Comparison of ENCODE assay signal across 8 cellular contexts in genomic region chr16:74699666-74700065, GRCh38. TPM values are rescaled to one million over a fixed set of nuclear protein-coding genes. Genes with fewer than 3 reads are reported as not detected.
DNase-seq lines count a peak whose midpoint lies in the region; ATAC-seq, FAIRE-seq and TF ChIP-seq lines count a peak whose summit lies in the region.

No MANE protein-coding gene starts in this region.

- CTCF ChIA-PET in GM12878 (lab: Yijun Ruan, JAX) = interaction anchor here (0.6 to 5.1 kb wide), 9 partner anchors 9 to 163 kb away, joined by 3 to 54 read pairs (median 5); partner anchors contain the start of gene RFWD3

- H3K79me2 ChIP-seq in GM12878 (ENCODE audit: control insufficient read depth, insufficient read depth, low read length) = peaks cover 11% of the 10 kb centered on the region

- peaks cover 40 to 42% (median 41%) of the 10 kb centered on the region in 3 donors for H3K4me1 Mint-ChIP-seq in IgD-negative memory B cell

- peak overlapping the region; percentile 92 for H3K4me3 ChIP-seq in AG10803 (ENCODE audit: low read length)
- H3K4me3 ChIP-seq in GM12878 = peak overlapping the region; percentile 78
- peak overlapping the region; percentile 86 to 95 for H3K4me3 ChIP-seq in mucosa of rectum (ENCODE audit: low read length in 2 of 2)

- no peak for TF ChIP-seq CTCF in AG10803 (conservative IDR thresholded peaks at IDR 0.05; ENCODE audit: low read length)
- TF ChIP-seq CTCF in GM12878 (IDR thresholded peaks at IDR 0.05 in 2 of 3, conservative IDR thresholded peaks at IDR 0.05 in 1 of 3; ENCODE audit: control insufficient read depth in 2 of 3, extremely low read depth in 1 of 3, insufficient read depth in 1 of 3, low read depth in 3 of 3, low read length in 3 of 3) = no peak

- in situ Hi-C loops in GM12878 (cut with MboI) = loop anchor here (5.0 kb wide), 1 partner anchor 408 kb away; no protein-coding TSS in a partner anchor

- H3K27ac ChIP-seq in GM12878 (ENCODE audit: control insufficient read depth, insufficient read depth) (peak overlapping the region; percentile 97), mucosa of rectum (ENCODE audit: low read depth in 2 of 2, low read length in 2 of 2) (no peak overlapping the region)

- peaks cover 8% of the 10 kb centered on the region for H3K36me3 Mint-ChIP-seq in IgD-negative memory B cell

- H3K4me2 ChIP-seq in GM12878 (ENCODE audit: control insufficient read depth, insufficient read depth) = peak overlapping the region; percentile 99

- intact Hi-C loops in GM12878 (cut with micrococcal nuclease; ENCODE audit: unreplicated experiment) = loop anchor here (2.0 kb wide), 1 partner anchor 33 kb away; the partner anchor contains the start of gene RFWD3

- no peak for TF ChIP-seq RAD21 in GM12878 (IDR thresholded peaks at IDR 0.05; ENCODE audit: insufficient read depth, low read depth, low read length)

- SMC1A ChIA-PET in GM12878 (lab: Charles Lee; ENCODE audit: uncharacterized antibody, unreplicated experiment) = interaction anchor here (0.6 to 5.4 kb wide), 6 partner anchors 9 to 312 kb away, joined by 3 to 26 read pairs (median 4); partner anchors contain the start of gene RFWD3

- peak overlapping the region; percentile 94; the same call in 1 of the 2 replicates for H2AFZ ChIP-seq in GM12878 (ENCODE audit: control insufficient read depth, low read depth, low read length)

- peak overlapping the region; percentile 75 for H3K9ac ChIP-seq in GM12878 (ENCODE audit: control insufficient read depth, insufficient read depth, low read length)
- H3K9ac ChIP-seq in mucosa of rectum (ENCODE audit: low read depth in 1 of 2, low read length in 2 of 2) = peak overlapping the region; percentile 79 to 91

- 4% methylated on average over 4 of the region's 4 CpGs for WGBS in GM12878 (ENCODE audit: insufficient coverage, insufficient replicate concordance, low lambda C conversion rate, missing lambda C conversion rate)

- TF ChIP-seq POLR2A in GM12878 (IDR thresholded peaks at IDR 0.05; ENCODE audit: low read depth, low read length) = no peak

- RAD21 ChIA-PET in GM12878 (lab: Charles Lee; ENCODE audit: unreplicated experiment) = interaction anchor here (0.8 to 3.9 kb wide), 7 partner anchors 11 to 948 kb away, joined by 3 to 18 read pairs (median 3); partner anchors contain the start of genes GLG1, KARS1, RFWD3 and TERF2IP

- ATAC-seq in GM12878 (no peak), GM19463 (IDR thresholded peaks at IDR 0.05; ENCODE audit: unreplicated experiment) (no peak), HG03025 (IDR thresholded peaks at IDR 0.05; ENCODE audit: low FRiP score, unreplicated experiment) (no peak)

- H3K27ac Mint-ChIP-seq in IgD-negative memory B cell = peak overlapping the region in 2 of 3 donors; percentile 68 to 95

- POLR2A ChIA-PET in GM12878 (lab: Charles Lee) = interaction anchor here (0.6 to 4.7 kb wide), 4 partner anchors 32 to 163 kb away, joined by 3 to 28 read pairs (median 4); partner anchors contain the start of gene RFWD3

- H3K9me3 Mint-ChIP-seq in IgD-negative memory B cell = no peaks in the 10 kb centered on the region

- no peak for FAIRE-seq in GM12878 (lab: Jason Lieb, UNC)

- no peaks in the 10 kb centered on the region for H3K9me3 ChIP-seq in GM12878 (replicated peaks; ENCODE audit: control insufficient read depth, insufficient read depth, low read length)
- no peaks in the 10 kb centered on the region for H3K9me3 ChIP-seq in mucosa of rectum (ENCODE audit: control insufficient read depth in 2 of 2, low read length in 2 of 2)

- H4K20me1 ChIP-seq in GM12878 (ENCODE audit: control insufficient read depth, insufficient read depth) = no peaks in the 10 kb centered on the region

- H3K4me1 ChIP-seq in GM12878 (ENCODE audit: control insufficient read depth, insufficient read depth, low read length) = peaks cover 9% of the 10 kb centered on the region
- H3K4me1 ChIP-seq in mucosa of rectum (ENCODE audit: control insufficient read depth in 2 of 2, insufficient read depth in 2 of 2, low read length in 2 of 2) = peaks cover 10 to 12% of the 10 kb centered on the region in 2 donors

- no TSS peak for BruUV-seq in GM12878 (replicated peaks; lab: Mats Ljungman, UMichigan)

- TF ChIP-seq EP300 in GM12878 (IDR thresholded peaks at IDR 0.05; ENCODE audit: borderline replicate concordance in 1 of 2, control insufficient read depth in 1 of 2, low read depth in 2 of 2, low read length in 2 of 2) = no peak

- DNase-seq in AG10803 (ENCODE audit: low read depth) (no peak), GM12878 (ENCODE audit: low read depth, low spot score) (no peak), NCI-H510A treated with DMSO at 0.1 percent for 48 hours (lab: John Stamatoyannopoulos, UW) (no peak), DMS 273 treated with DMSO at 0.1 percent for 48 hours (lab: John Stamatoyannopoulos, UW) (no peak)

- no peaks in the 10 kb centered on the region for H3K36me3 ChIP-seq in GM12878 (ENCODE audit: control insufficient read depth in 2 of 2, insufficient read depth in 2 of 2, low read length in 1 of 2)
- peaks cover 3 to 6% of the 10 kb centered on the region in 2 donors for H3K36me3 ChIP-seq in mucosa of rectum (ENCODE audit: control insufficient read depth in 2 of 2, insufficient read depth in 2 of 2, low read length in 2 of 2)

- peak overlapping the region; percentile 88 to 98 (median 95) for H3K4me3 Mint-ChIP-seq in IgD-negative memory B cell

- no peaks in the 10 kb centered on the region for H3K27me3 Mint-ChIP-seq in IgD-negative memory B cell

- H3K27me3 ChIP-seq in GM12878 (replicated peaks in 1 of 2; ENCODE audit: control insufficient read depth in 2 of 2, insufficient read depth in 2 of 2, low read length in 1 of 2) = no peaks in the 10 kb centered on the region
- no peaks in the 10 kb centered on the region for H3K27me3 ChIP-seq in mucosa of rectum (ENCODE audit: control insufficient read depth in 2 of 2, insufficient read depth in 2 of 2, low read length in 2 of 2)

TF ChIP-seq in GM12878, 131 proteins besides CTCF, POLR2A, EP300 and RAD21 (continues in another document):
- TF ChIP-seq ETV6 (conservative IDR thresholded peaks at IDR 0.05 in 1 of 2, IDR thresholded peaks at IDR 0.05 in 1 of 2; ENCODE audit: borderline replicate concordance in 1 of 2, low read depth in 1 of 2) (no peak), ASH2L (IDR thresholded peaks at IDR 0.05; ENCODE audit: borderline replicate concordance, low read depth) (no peak), USF2 (IDR thresholded peaks at IDR 0.05; ENCODE audit: borderline replicate concordance, low read depth, low read length) (no peak), FOS (IDR thresholded peaks at IDR 0.05; ENCODE audit: borderline replicate concordance, extremely low read depth, insufficient read length) (no peak), NR2F1 (conservative IDR thresholded peaks at IDR 0.05) (no peak)

RNA-seq across cellular contexts. Expression of gene MLKL, which starts 1.0 kb away (rescaled TPM):
- polyA plus RNA-seq in IgD-negative memory B cell (14.3 TPM), GM12878 (2011; rRNA removed) (14.5 and 15.0 TPM in 2 replicates), GM12878 (2014; fragmentation: Illumina TruSeq; extraction: Trizol) (13.3 and 16.1 TPM in 2 replicates), GM12878 (2014; fragmentation: Nextera tagmentation; extraction: Ambion mirVana) (1 to 10 TPM; 3.8 to 5.2 TPM), GM12878 (2014; rRNA removed) (11.5 and 12.0 TPM in 2 replicates), GM12878 (2016; fragmentation: Nextera tagmentation; extraction: Ambion mirVana) (10 to 100 TPM in 1 of 2 experiments, 1 to 10 TPM in 1; 9.9 to 10.9 TPM)
- 32.5 and 34.3 TPM in 2 replicates for total RNA-seq in GM12878 (2013; cell fraction: nucleolus; rRNA removed)
- total RNA-seq in GM12878 (2014; rRNA removed) (10.2 and 12.5 TPM in 2 replicates), GM12878 (2014; rRNA removed; fragmentation: Illumina TruSeq; extraction: Trizol) (11.6 and 12.2 TPM in 2 replicates), GM12878 (2021) (11.6 and 12.0 TPM in 2 replicates)
- 6.5 TPM for polyA plus RNA-seq in GM12878 (2011; ENCODE audit: low read depth)
- 8.6 TPM in 2 replicates for polyA plus RNA-seq in GM12878 (2011; cell fraction: cytosol; rRNA removed)
- polyA plus RNA-seq in GM12878 (2011; cell fraction: nucleus; rRNA removed) = 17.7 and 21.6 TPM in 2 replicates
- polyA plus RNA-seq in GM12878 (2012) = 7.3 and 8.7 TPM in 2 replicates
- polyA minus RNA-seq in GM12878 (2011; rRNA and poly(A)+ RNA removed) = 8.1 and 10.8 TPM in 2 replicates
- polyA minus RNA-seq in GM12878 (2011; cell fraction: cytosol; rRNA and poly(A)+ RNA removed) = 3.1 TPM in 2 replicates
- polyA minus RNA-seq in GM12878 (2011; cell fraction: nucleus; rRNA and poly(A)+ RNA removed) = 7.5 and 8.9 TPM in 2 replicates

RNA-seq across cellular contexts. Expression of gene RFWD3, which starts 33.0 kb away (rescaled TPM):
- polyA plus RNA-seq in IgD-negative memory B cell (30.1 TPM), GM12878 (2011; rRNA removed) (52.6 and 52.8 TPM in 2 replicates), GM12878 (2014; fragmentation: Illumina TruSeq; extraction: Trizol) (54.7 and 56.5 TPM in 2 replicates), GM12878 (2014; fragmentation: Nextera tagmentation; extraction: Ambion mirVana) (10 to 100 TPM; 10.7 to 16.3 TPM), GM12878 (2014; rRNA removed) (45.8 and 50.4 TPM in 2 replicates), GM12878 (2016; fragmentation: Nextera tagmentation; extraction: Ambion mirVana) (10 to 100 TPM; 46.7 to 50.1 TPM)
- total RNA-seq in GM12878 (2013; cell fraction: nucleolus; rRNA removed) = 145 and 152 TPM in 2 replicates
- total RNA-seq in GM12878 (2014; rRNA removed) (52.0 and 53.5 TPM in 2 replicates), GM12878 (2014; rRNA removed; fragmentation: Illumina TruSeq; extraction: Trizol) (52.1 and 53.3 TPM in 2 replicates), GM12878 (2021) (73.5 and 78.5 TPM in 2 replicates)
- polyA plus RNA-seq in GM12878 (2011; ENCODE audit: low read depth) = 25.4 TPM
- 40.8 and 44.8 TPM in 2 replicates for polyA plus RNA-seq in GM12878 (2011; cell fraction: cytosol; rRNA removed)
- polyA plus RNA-seq in GM12878 (2011; cell fraction: nucleus; rRNA removed) = 31.3 and 35.2 TPM in 2 replicates
- 20.8 and 24.8 TPM in 2 replicates for polyA plus RNA-seq in GM12878 (2012)
- 106 and 135 TPM in 2 replicates for polyA minus RNA-seq in GM12878 (2011; rRNA and poly(A)+ RNA removed)
- 24.8 and 25.9 TPM in 2 replicates for polyA minus RNA-seq in GM12878 (2011; cell fraction: cytosol; rRNA and poly(A)+ RNA removed)
- polyA minus RNA-seq in GM12878 (2011; cell fraction: nucleus; rRNA and poly(A)+ RNA removed) = 32.6 and 66.3 TPM in 2 replicates
